8 cellular contexts compared by ENCODE assay signal in the genomic region with DNA sequence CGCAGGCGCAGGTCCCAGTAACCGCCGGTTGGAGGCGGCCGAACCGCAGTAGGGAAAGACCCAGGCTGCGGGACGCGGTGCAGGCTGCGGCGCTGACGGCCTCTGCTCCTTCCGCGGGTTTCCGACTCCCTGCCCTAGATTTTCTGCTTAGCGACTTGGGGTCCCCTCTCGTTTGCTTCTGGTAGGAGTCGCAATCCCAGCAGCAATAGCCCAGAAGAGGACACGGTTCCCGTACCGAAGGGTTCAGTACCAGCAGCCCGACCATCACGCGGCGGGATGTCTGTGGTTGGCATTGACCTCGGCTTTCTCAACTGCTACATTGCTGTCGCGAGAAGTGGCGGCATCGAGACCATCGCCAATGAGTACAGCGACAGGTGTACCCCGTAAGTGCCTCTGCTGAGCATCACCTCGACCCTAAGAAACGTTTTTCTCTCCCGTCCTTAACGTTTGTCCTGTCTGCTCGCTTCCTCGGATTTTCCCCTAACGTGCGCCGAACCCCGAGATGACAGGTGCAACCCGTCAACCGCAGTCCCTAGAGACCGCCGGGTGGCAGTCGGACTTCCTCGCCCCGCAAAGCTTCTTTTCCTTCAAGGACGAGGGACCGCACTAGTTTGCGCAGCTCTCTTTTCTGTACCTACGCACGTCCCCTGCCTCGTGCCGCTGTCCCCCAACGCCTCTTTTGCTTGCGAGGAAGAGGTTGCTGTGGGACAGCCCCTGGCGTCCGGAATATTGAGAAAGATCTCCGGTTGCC. TPM values are rescaled to one million over a fixed set of nuclear protein-coding genes. Genes with fewer than 3 reads are reported as not detected.
DNase-seq lines count a peak whose midpoint lies in the region; ATAC-seq and TF ChIP-seq lines count a peak whose summit lies in the region.

A gene (plus strand): TSS at position 48 of the 751 bp plus-strand sequence. CDS start 229 bp downstream, at position 277.

- DNase-seq in DMS153 treated with DMSO at 0.1 percent for 48 hours (lab: John Stamatoyannopoulos, UW; ENCODE audit: unreplicated experiment) (peak; percentile 25), foreskin fibroblast (peak; percentile 11 to 59), neural progenitor cell (ENCODE audit: low spot score) (peak; percentile 67), upper lobe of right lung (peak; percentile 72)

- peak within 1 kb of the TSS; percentile 93 for H3K27ac Mint-ChIP-seq in activated T-helper 17 cell treated with anti-CD3 and anti-CD28 coated beads, Interleukin-2, amount 50 U/mL, for 72 hours
- peak within 1 kb of the TSS; percentile 97 for H3K27ac Mint-ChIP-seq in neural progenitor cell

- H3K36me3 ChIP-seq in OCI-LY3 (replicated peaks; ENCODE audit: low read depth, low read length) (no peaks in the 10 kb centered on the region), neural progenitor cell (no peaks in the 10 kb centered on the region), upper lobe of right lung (no peaks in the 10 kb centered on the region)

- H2AFZ ChIP-seq in OCI-LY3 (ENCODE audit: low read depth, low read length): peak within 1 kb of the TSS; percentile 91
- peak within 1 kb of the TSS; percentile 80 for H2AFZ ChIP-seq in neural progenitor cell (replicated peaks)

- H3K9ac ChIP-seq in OCI-LY3 (ENCODE audit: low read length): peak within 1 kb of the TSS; percentile 68
- H3K9ac ChIP-seq in neural progenitor cell: peak within 1 kb of the TSS; percentile 7

- H3K4me1 ChIP-seq in OCI-LY3 (ENCODE audit: low read length): peaks cover 18% of the 10 kb centered on the region
- peaks cover 13% of the 10 kb centered on the region for H3K4me1 ChIP-seq in neural progenitor cell
- H3K4me1 ChIP-seq in upper lobe of right lung: no peaks in the 10 kb centered on the region

- peaks cover 11% of the 10 kb centered on the region for H3F3A ChIP-seq in neural progenitor cell (ENCODE audit: low read depth)

- peak within 1 kb of the TSS; percentile 96 for H3K4me3 Mint-ChIP-seq in activated T-helper 17 cell treated with anti-CD3 and anti-CD28 coated beads, Interleukin-2, amount 50 U/mL, for 72 hours
- peak within 1 kb of the TSS; percentile 99 for H3K4me3 Mint-ChIP-seq in neural progenitor cell

- H3K79me2 ChIP-seq in OCI-LY3 (ENCODE audit: low read length): no peaks in the 10 kb centered on the region
- H3K79me2 ChIP-seq in neural progenitor cell (ENCODE audit: low read depth): no peaks in the 10 kb centered on the region

- H4K20me1 ChIP-seq in OCI-LY3 (ENCODE audit: insufficient read depth, low read length) (no peaks in the 10 kb centered on the region), neural progenitor cell (ENCODE audit: low read depth) (no peaks in the 10 kb centered on the region)

- H3K27me3 ChIP-seq in OCI-LY3 (ENCODE audit: low read depth, low read length) (peaks cover 46% of the 10 kb centered on the region), neural progenitor cell (peaks cover 55% of the 10 kb centered on the region), upper lobe of right lung (no peaks in the 10 kb centered on the region)

- peak within 1 kb of the TSS; percentile 86 for H3K4me3 ChIP-seq in OCI-LY3 (ENCODE audit: low read length)
- peak within 1 kb of the TSS; percentile 88 to 95 for H3K4me3 ChIP-seq in foreskin fibroblast (ENCODE audit: low read depth in 1 of 2, low read length in 2 of 2)
- H3K4me3 ChIP-seq in neural progenitor cell: peak within 1 kb of the TSS; percentile 54
- H3K4me3 ChIP-seq in upper lobe of right lung: peak within 1 kb of the TSS; percentile 59

- no peaks in the 10 kb centered on the region for H3K9me3 Mint-ChIP-seq in activated T-helper 17 cell treated with anti-CD3 and anti-CD28 coated beads, Interleukin-2, amount 50 U/mL, for 72 hours
- no peaks in the 10 kb centered on the region for H3K9me3 Mint-ChIP-seq in neural progenitor cell

- H3K27ac ChIP-seq in OCI-LY3 (ENCODE audit: low read length): no peak within 1 kb of the TSS
- H3K27ac ChIP-seq in neural progenitor cell: no peak within 1 kb of the TSS
- H3K27ac ChIP-seq in upper lobe of right lung: peak within 1 kb of the TSS; percentile 44

- H3K27me3 Mint-ChIP-seq in activated T-helper 17 cell treated with anti-CD3 and anti-CD28 coated beads, Interleukin-2, amount 50 U/mL, for 72 hours: peaks cover 53% of the 10 kb centered on the region
- H3K27me3 Mint-ChIP-seq in neural progenitor cell (ENCODE audit: insufficient read depth, low read depth): peaks cover 16% of the 10 kb centered on the region

- ATAC-seq in GM19468 (IDR thresholded peaks at IDR 0.05; ENCODE audit: extremely low read depth, unreplicated experiment) (peak; percentile 9), HG03565 (IDR thresholded peaks at IDR 0.05; ENCODE audit: unreplicated experiment) (peak; percentile 20), upper lobe of right lung (peak; percentile 63)
- peak; percentile 48 for ATAC-seq in activated T-helper 17 cell treated with anti-CD3 and anti-CD28 coated beads, Interleukin-2, amount 50 U/mL, for 72 hours (replicated peaks)

- intact Hi-C loops in upper lobe of right lung (cut with DNase I): no loop called here

- H3K9me3 ChIP-seq in OCI-LY3 (ENCODE audit: insufficient read depth, low read length): no peaks in the 10 kb centered on the region
- H3K9me3 ChIP-seq in neural progenitor cell (ENCODE audit: low read depth): no peaks in the 10 kb centered on the region
- H3K9me3 ChIP-seq in upper lobe of right lung: no peaks in the 10 kb centered on the region

- peaks cover 9% of the 10 kb centered on the region for H3K36me3 Mint-ChIP-seq in activated T-helper 17 cell treated with anti-CD3 and anti-CD28 coated beads, Interleukin-2, amount 50 U/mL, for 72 hours (ENCODE audit: low read depth)
- no peaks in the 10 kb centered on the region for H3K36me3 Mint-ChIP-seq in neural progenitor cell

- H3K4me2 ChIP-seq in OCI-LY3 (ENCODE audit: low read length) (peak within 1 kb of the TSS; percentile 92), neural progenitor cell (peak within 1 kb of the TSS; percentile 88)

- peak; percentile 19; the same call in 1 of the 2 replicates for TF ChIP-seq CTCF in OCI-LY3 (IDR thresholded peaks at IDR 0.05; ENCODE audit: low read depth, low read length)
- no peak for TF ChIP-seq CTCF in foreskin fibroblast (IDR thresholded peaks at IDR 0.05; ENCODE audit: low read depth, low read length)
- peak; percentile 38 for TF ChIP-seq CTCF in neural progenitor cell (IDR thresholded peaks at IDR 0.05)
- TF ChIP-seq CTCF in upper lobe of right lung (IDR thresholded peaks at IDR 0.05): peak; percentile 45

- H3K4me1 Mint-ChIP-seq in activated T-helper 17 cell treated with anti-CD3 and anti-CD28 coated beads, Interleukin-2, amount 50 U/mL, for 72 hours: peaks cover 15% of the 10 kb centered on the region
- H3K4me1 Mint-ChIP-seq in neural progenitor cell: peaks cover 21% of the 10 kb centered on the region

RNA-seq across cellular contexts. Expression of the gene that starts here (rescaled TPM):
- total RNA-seq in activated T-helper 17 cell treated with anti-CD3 and anti-CD28 coated beads, Interleukin-2, amount 50 U/mL, for 72 hours: 1 to 10 TPM; 2.4 to 3.1 TPM
- total RNA-seq in neural progenitor cell (ENCODE audit: low replicate concordance): 0.67 and 0.77 TPM in 2 replicates
- 5.7 TPM for total RNA-seq in upper lobe of right lung

Comparison
In these comparisons a context has a peak if more than half of its experiments do, and no peak if none do; other contexts are left out.
1. Peak in DNase-seq, H3K4me3 ChIP-seq, H3K9ac ChIP-seq and H3K4me2 ChIP-seq in neural progenitor cell; RNA of the gene not detected or under 1 TPM.
2. ATAC-seq: peak in every context shown above with its lines; median percentile 63 in upper lobe of right lung; 48 in activated T-helper 17 cell treated with anti-CD3 and anti-CD28 coated beads, Interleukin-2, amount 50 U/mL, for 72 hours; 20 in HG03565; 9 in GM19468.